In genomic region chr9:129177791-129178578, GRCh38 we compare ENCODE assay signal across 8 cellular contexts. TPM values are rescaled to one million over a fixed set of nuclear protein-coding genes. Genes with fewer than 3 reads are reported as not detected.
DNase-seq lines count a peak whose midpoint lies in the region; ATAC-seq and TF ChIP-seq lines count a peak whose summit lies in the region.

Gene IER5L (minus strand): TSS chr9:129178261. CDS start chr9:129178052, 209 bp downstream.

- H3K4me2 ChIP-seq in mammary epithelial cell (ENCODE audit: insufficient read depth, low read depth, low read length) (peak within 1 kb of the TSS; percentile 100), smooth muscle cell (peak within 1 kb of the TSS; percentile 91)

- H3K79me2 ChIP-seq in mammary epithelial cell (ENCODE audit: insufficient read depth, low read length): peaks cover 21% of the 10 kb centered on the region
- peaks cover 11% of the 10 kb centered on the region for H3K79me2 ChIP-seq in smooth muscle cell (ENCODE audit: low read depth)

- no peaks in the 10 kb centered on the region for H3K9me3 Mint-ChIP-seq in immature natural killer cell

- peak within 1 kb of the TSS in 1 of 6 donors; percentile 22 for H3K27ac Mint-ChIP-seq in immature natural killer cell

- TF ChIP-seq CTCF in WI38 (IDR thresholded peaks at IDR 0.05; ENCODE audit: low read depth, low read length): no peak
- peak in 1 of 2 donors; percentile 8 for TF ChIP-seq CTCF in mammary epithelial cell (conservative IDR thresholded peaks at IDR 0.05 in 1 of 2, IDR thresholded peaks at IDR 0.05 in 1 of 2; ENCODE audit: extremely low read depth in 1 of 2, insufficient read depth in 1 of 2, low read depth in 1 of 2, low read length in 2 of 2)
- TF ChIP-seq CTCF in smooth muscle cell (IDR thresholded peaks at IDR 0.05; ENCODE audit: borderline replicate concordance, insufficient read depth, poor library complexity, severe bottlenecking): no peak

- peaks cover 3% of the 10 kb centered on the region for H4K20me1 ChIP-seq in mammary epithelial cell (ENCODE audit: insufficient read depth, low read length)
- H4K20me1 ChIP-seq in smooth muscle cell (ENCODE audit: low read depth): peaks cover 19% of the 10 kb centered on the region

- H3K36me3 ChIP-seq in mammary epithelial cell (ENCODE audit: insufficient read depth, low read length): no peaks in the 10 kb centered on the region
- H3K36me3 ChIP-seq in smooth muscle cell (ENCODE audit: low read depth): no peaks in the 10 kb centered on the region

- peak within 1 kb of the TSS; percentile 90 for H3K4me3 ChIP-seq in WI38 (ENCODE audit: low read depth, low read length)
- peak within 1 kb of the TSS; percentile 89 to 97 (median 97) for H3K4me3 ChIP-seq in mammary epithelial cell (replicated peaks in 1 of 3; ENCODE audit: insufficient read depth in 1 of 3, low read depth in 2 of 3, low read length in 3 of 3)
- peak within 1 kb of the TSS; percentile 98 for H3K4me3 ChIP-seq in smooth muscle cell

- intact Hi-C loops in mammary epithelial cell (cut with micrococcal nuclease): loop anchor here (1.0 to 5.0 kb wide), 3 partner anchors 49 to 235 kb away; no protein-coding TSS in a partner anchor

- peaks cover 4 to 10% (median 5%) of the 10 kb centered on the region in 3 donors for H3K27me3 Mint-ChIP-seq in immature natural killer cell (ENCODE audit: low read depth in 3 of 3)

- TSS peak; percentile 87 for BruUV-seq in mammary epithelial cell (replicated peaks; lab: Mats Ljungman, UMichigan)

- 0% methylated on average over 14 of the region's 91 CpGs for WGBS in mammary epithelial cell (ENCODE audit: low coverage, missing lambda C conversion rate)
- WGBS in smooth muscle cell (ENCODE audit: low lambda C conversion rate): under 1% methylated on average over 86 of the region's 91 CpGs

- in situ Hi-C loops in ACHN (cut with HindIII; ENCODE audit: low pct_ligation_motif_present, low pct_unique_long_range_greater_than_20kb, low sequenced_read_pairs) (no loop called here), mammary epithelial cell (cut with MboI; ENCODE audit: low sequenced_read_pairs in 2 of 2) (loop anchor here in 1 of 2 donors (5.0 to 10.0 kb wide), 2 partner anchors 154 to 437 kb away; no protein-coding TSS in a partner anchor)

- H2AFZ ChIP-seq in mammary epithelial cell (ENCODE audit: low read depth, low read length): peak within 1 kb of the TSS; percentile 89
- H2AFZ ChIP-seq in smooth muscle cell (ENCODE audit: low read depth): no peak within 1 kb of the TSS

- H3K9ac ChIP-seq in mammary epithelial cell (ENCODE audit: insufficient read depth, low read length): peak within 1 kb of the TSS; percentile 73
- H3K9ac ChIP-seq in smooth muscle cell (ENCODE audit: low read depth): peak within 1 kb of the TSS; percentile 83

- H3K9me3 ChIP-seq in mammary epithelial cell (replicated peaks; ENCODE audit: insufficient read depth, low read length) (no peaks in the 10 kb centered on the region), smooth muscle cell (replicated peaks; ENCODE audit: low read depth) (no peaks in the 10 kb centered on the region)

- DNase-seq in ACHN (peak; percentile 93), NCI-H2171 treated with DMSO at 0.1 percent for 48 hours (lab: John Stamatoyannopoulos, UW) (peak; percentile 98), mammary epithelial cell (peak; percentile 90), immature natural killer cell (peak; percentile 91 to 94 (median 93)), smooth muscle cell (lab: John Stamatoyannopoulos, UW; ENCODE audit: unreplicated experiment) (peak; percentile 84)

- H3K4me3 Mint-ChIP-seq in immature natural killer cell: peak within 1 kb of the TSS; percentile 87 to 93 (median 89)

- CTCF ChIA-PET in mammary epithelial cell (lab: Charles Lee; ENCODE audit: low non-redundant PET): no interaction called here

- ATAC-seq in GM18873 (IDR thresholded peaks at IDR 0.05; ENCODE audit: low FRiP score, unreplicated experiment): peak; percentile 65
- ATAC-seq in HG03108 (IDR thresholded peaks at IDR 0.05; ENCODE audit: unreplicated experiment): peak; percentile 69

- H3K27me3 ChIP-seq in mammary epithelial cell (ENCODE audit: insufficient read depth, low read length) (no peaks in the 10 kb centered on the region), smooth muscle cell (ENCODE audit: low read depth) (no peaks in the 10 kb centered on the region)

- H3K4me1 ChIP-seq in mammary epithelial cell (ENCODE audit: insufficient read depth, low read length) (peaks cover 32% of the 10 kb centered on the region), smooth muscle cell (ENCODE audit: low read depth) (peaks cover 27% of the 10 kb centered on the region)

- H3K4me1 Mint-ChIP-seq in immature natural killer cell: peaks cover 14 to 17% of the 10 kb centered on the region in 2 donors

- no peaks in the 10 kb centered on the region for H3K36me3 Mint-ChIP-seq in immature natural killer cell

- peaks cover 19% of the 10 kb centered on the region for H3F3A ChIP-seq in smooth muscle cell (ENCODE audit: low read depth)

- dilution Hi-C loops in mammary epithelial cell (cut with HindIII; ENCODE audit: low sequenced_read_pairs): no loop called here

- H3K27ac ChIP-seq in mammary epithelial cell (ENCODE audit: insufficient read depth, low read depth, low read length) (no peak within 1 kb of the TSS), smooth muscle cell (ENCODE audit: low read depth) (peak within 1 kb of the TSS; percentile 95)

RNA-seq across cellular contexts. Expression of gene IER5L, which starts in this region (rescaled TPM):
- total RNA-seq in mammary epithelial cell: 10 to 100 TPM; 13.5 to 34.2 TPM
- polyA plus RNA-seq in mammary epithelial cell: 7.0 TPM
- 1.4 TPM for polyA minus RNA-seq in mammary epithelial cell
- polyA plus RNA-seq in immature natural killer cell: 1 to 10 TPM in 1 of 3 donors, under 1 TPM in 2; 0.15 to 1.1 (median 0.16) TPM
- total RNA-seq in smooth muscle cell: 23.0 and 28.3 TPM in 2 replicates
- 31.7 and 38.6 TPM in 2 replicates for polyA plus RNA-seq in smooth muscle cell
